Comparison of ENCODE assay signal across 15 cellular contexts in the genomic region with DNA sequence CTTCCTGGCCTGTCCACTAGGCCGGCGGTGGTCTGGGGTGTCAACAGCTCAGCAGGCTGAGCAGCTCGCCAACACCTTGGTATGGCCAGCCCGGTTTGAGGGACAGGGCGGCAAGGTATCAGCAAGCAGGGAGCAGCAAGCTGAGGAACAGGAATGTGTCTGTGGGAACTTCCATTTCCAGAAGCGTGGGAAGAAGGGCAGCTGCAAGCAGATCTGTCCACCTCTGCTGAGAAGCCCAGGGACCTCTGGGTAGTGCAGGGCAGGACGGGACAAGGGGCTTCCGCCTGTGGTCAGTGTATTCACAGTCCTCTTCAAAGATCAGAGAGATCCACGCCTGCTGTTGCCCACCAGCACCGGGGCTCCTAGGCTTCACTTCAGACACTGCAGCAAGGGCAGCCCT. TPM values are rescaled to one million over a fixed set of nuclear protein-coding genes. Genes with fewer than 3 reads are reported as not detected.
DNase-seq lines count a peak whose midpoint lies in the region; TF ChIP-seq lines count a peak whose summit lies in the region.
"Had no signal": no experiment of that assay in that cellular context is flagged by ENCODE, and none has a peak within 500 bp of the region (broad histone marks: within the 10 kb centered on the region; RNA-seq: fewer than 3 reads in every experiment).

No MANE protein-coding gene starts in this region.

- 44% methylated on average over 6 of the region's 10 CpGs for WGBS in esophagus muscularis mucosa

- no TSS peak for BruUV-seq in A673 (replicated peaks; lab: Mats Ljungman, UMichigan)
- BruUV-seq in PC-9 (replicated peaks; lab: Mats Ljungman, UMichigan): no TSS peak

- no peaks in the 10 kb centered on the region for H3K27me3 ChIP-seq in A673 (replicated peaks; ENCODE audit: insufficient read depth, low read depth, low read length, poor library complexity)
- no peaks in the 10 kb centered on the region for H3K27me3 ChIP-seq in PC-9 (ENCODE audit: insufficient read depth, low read depth)
- H3K27me3 ChIP-seq in esophagus muscularis mucosa: no peaks in the 10 kb centered on the region
- no peaks in the 10 kb centered on the region for H3K27me3 ChIP-seq in neutrophil

- CTCF ChIA-PET in A673 (lab: Charles Lee): no interaction called here
- CTCF ChIA-PET in PC-9 (lab: Charles Lee): interaction anchor here (1.3 kb wide), 1 partner anchor 13 kb away, joined by 3 read pairs; no protein-coding TSS in a partner anchor

- no peak for TF ChIP-seq CTCF in A673 (conservative IDR thresholded peaks at IDR 0.05; ENCODE audit: low read depth, low read length)
- TF ChIP-seq CTCF in PC-9 (conservative IDR thresholded peaks at IDR 0.05): no peak
- TF ChIP-seq CTCF in esophagus muscularis mucosa (IDR thresholded peaks at IDR 0.05): no peak
- TF ChIP-seq CTCF in neutrophil (IDR thresholded peaks at IDR 0.05): no peak

- no peak for DNase-seq in A673 (ENCODE audit: low spot score)
- DNase-seq in PC-9: no peak
- no peak for DNase-seq in esophagus muscularis mucosa (ENCODE audit: extremely low spot score)
- no peak for DNase-seq in GDM1 (lab: John Stamatoyannopoulos, UW)
- no peak for DNase-seq in NCI-H2171 treated with DMSO at 0.1 percent for 48 hours (lab: John Stamatoyannopoulos, UW)
- DNase-seq in nucleus accumbens (lab: John Stamatoyannopoulos, UW): no peak
- no peak for DNase-seq in NCI-H1436 treated with DMSO at 0.1 percent for 48 hours (lab: John Stamatoyannopoulos, UW)
- DNase-seq: activated CD4-positive, alpha-beta T cell treated with anti-CD3 and anti-CD28 coated beads for 4 hours; activated T-cell treated with anti-CD3 and anti-CD28 coated beads, Interleukin-2, amount 50 U/mL, for 48 hours; EL; mucosa of descending colon; NCI-H187; stimulated activated CD4-positive, alpha-beta T cell treated with anti-CD3 and anti-CD28 coated beads, Interleukin-12 subunit alpha, Interleukin-12 subunit beta, amount 100 ng/mL, for 4 hours; SW 1271 had no signal

- POLR2A ChIA-PET in A673 (lab: Charles Lee; ENCODE audit: low non-redundant PET) (no interaction called here), PC-9 (lab: Charles Lee; ENCODE audit: unreplicated experiment) (interaction anchor here (0.6 to 1.5 kb wide), 2 partner anchors 35 to 43 kb away, joined by 3 to 44 read pairs; no protein-coding TSS in a partner anchor)

- no peaks in the 10 kb centered on the region for H3K9me2 ChIP-seq in PC-9 (ENCODE audit: insufficient read depth)

- intact Hi-C loops in A673 (cut with micrococcal nuclease; ENCODE audit: unreplicated experiment) (no loop called here), PC-9 (cut with micrococcal nuclease; ENCODE audit: unreplicated experiment) (no loop called here), esophagus muscularis mucosa (cut with DNase I) (loop anchor here (5.0 kb wide), 1 partner anchor 34 kb away; the partner anchor contains the start of gene ACTN1)

- H3K4me1 ChIP-seq in A673 (ENCODE audit: insufficient read depth, low read length, poor library complexity, severe bottlenecking): peaks cover 97% of the 10 kb centered on the region
- H3K4me1 ChIP-seq in PC-9 (replicated peaks; ENCODE audit: insufficient read depth): peaks cover 85% of the 10 kb centered on the region
- H3K4me1 ChIP-seq in esophagus muscularis mucosa: peaks cover 97 to 100% (median 100%) of the 10 kb centered on the region in 4 donors
- H3K4me1 ChIP-seq in neutrophil (ENCODE audit: control insufficient read depth in 1 of 2, insufficient read depth in 1 of 2, low read depth in 1 of 2, low read length in 1 of 2): peaks cover 98 to 100% of the 10 kb centered on the region in 2 experiments

- no peak overlapping the region for H3K4me3 ChIP-seq in A673 (ENCODE audit: low read depth, low read length, poor library complexity, severe bottlenecking)
- no peak overlapping the region for H3K4me3 ChIP-seq in PC-9
- H3K4me3 ChIP-seq in esophagus muscularis mucosa: no peak overlapping the region
- no peak overlapping the region for H3K4me3 ChIP-seq in neutrophil (ENCODE audit: low read depth in 1 of 2, low read length in 1 of 2)
- H3K4me3 ChIP-seq: mucosa of descending colon had no signal

- TF ChIP-seq EP300 in esophagus muscularis mucosa (IDR thresholded peaks at IDR 0.05): no peak

- no peak for TF ChIP-seq POLR2A in esophagus muscularis mucosa (IDR thresholded peaks at IDR 0.05; ENCODE audit: low read depth)

- peaks cover 68% of the 10 kb centered on the region for H3F3A ChIP-seq in PC-9 (ENCODE audit: insufficient read depth, low read depth)

- H3K27ac ChIP-seq in A673 (ENCODE audit: low read depth, low read length, poor library complexity, severe bottlenecking) (peak overlapping the region; percentile 72), PC-9 (peak overlapping the region; percentile 69), esophagus muscularis mucosa (replicated peaks in 1 of 4) (peak overlapping the region; percentile 90 to 98 (median 97)), neutrophil (peak overlapping the region; percentile 97)

- H3K9me3 ChIP-seq in A673 (ENCODE audit: low read depth, low read length, poor library complexity, severe bottlenecking) (no peaks in the 10 kb centered on the region), PC-9 (ENCODE audit: insufficient read depth, low read depth) (no peaks in the 10 kb centered on the region), esophagus muscularis mucosa (no peaks in the 10 kb centered on the region), neutrophil (no peaks in the 10 kb centered on the region)
- H3K9me3 ChIP-seq: mucosa of descending colon had no signal

- peaks cover 98% of the 10 kb centered on the region for H3K79me2 ChIP-seq in PC-9 (ENCODE audit: low read depth)

- H3K4me2 ChIP-seq in PC-9: peak overlapping the region; percentile 49

- H2AFZ ChIP-seq in PC-9: no peak overlapping the region

- peaks cover 80% of the 10 kb centered on the region for H4K20me1 ChIP-seq in PC-9 (ENCODE audit: insufficient read depth)

- no peaks in the 10 kb centered on the region for H3K36me3 ChIP-seq in A673 (ENCODE audit: insufficient read depth, low read length, poor library complexity, severe bottlenecking)
- H3K36me3 ChIP-seq in PC-9 (ENCODE audit: low read depth): peaks cover 11% of the 10 kb centered on the region; the same call in 1 of the 2 replicates
- peaks cover 0 to 8% (median 0%) of the 10 kb centered on the region in 4 donors for H3K36me3 ChIP-seq in esophagus muscularis mucosa
- H3K36me3 ChIP-seq in neutrophil: no peaks in the 10 kb centered on the region

RNA-seq across cellular contexts. Expression of gene ACTN1, which starts 36.0 kb away (rescaled TPM):
- total RNA-seq in A673 (2021) (148 and 163 TPM in 2 replicates), PC-9 (2021) (314 and 323 TPM in 2 replicates), esophagus muscularis mucosa (1,000 to 10,000 TPM in 3 of 4 donors, 100 to 1,000 TPM in 1; 958 to 2,110 (median 1,439) TPM)
